ENCODE assay signal across 13 cellular contexts in the genomic region with DNA sequence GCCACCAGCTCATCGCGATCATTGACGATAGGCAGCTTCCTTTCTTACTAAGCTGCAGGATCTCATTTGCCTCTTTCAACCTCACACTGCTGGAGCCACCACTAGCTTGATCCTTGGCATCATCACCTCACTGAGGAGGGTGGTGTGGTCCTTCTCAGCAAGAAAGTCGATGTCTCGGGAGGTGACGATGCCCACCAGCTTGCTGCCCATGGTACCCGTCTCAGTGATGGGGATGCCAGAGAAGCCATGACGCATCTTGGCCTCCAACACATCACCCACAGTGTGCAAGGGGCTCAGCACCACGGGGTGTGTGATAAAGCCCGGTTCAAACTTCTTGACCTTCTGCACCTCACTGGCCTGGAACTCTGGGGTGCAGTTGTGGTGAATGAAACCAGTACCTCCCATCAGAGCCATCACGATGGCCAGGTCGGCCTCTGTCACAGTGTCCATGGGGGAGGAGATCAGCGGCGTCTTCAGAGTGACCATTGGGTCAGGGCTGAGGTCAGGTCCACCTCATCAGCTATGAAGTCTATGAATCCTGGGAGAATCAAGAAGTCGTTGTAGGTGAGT. TPM values are rescaled to one million over a fixed set of nuclear protein-coding genes. Genes with fewer than 3 reads are reported as not detected.
DNase-seq lines count a peak whose midpoint lies in the region; ATAC-seq and TF ChIP-seq lines count a peak whose summit lies in the region.
"Had no signal": no experiment of that assay in that cellular context is flagged by ENCODE, and none has a peak within 500 bp of the region (broad histone marks: within the 10 kb centered on the region; RNA-seq: fewer than 3 reads in every experiment).

No MANE protein-coding gene starts in this region.

- ATAC-seq in stimulated activated naive CD8-positive, alpha-beta T cell treated with anti-CD3 and anti-CD28 coated beads, Interleukin-15, Interleukin-2, amounts not matched to agents 100 U/mL and 50 U/mL, for 24 hours, result no peak
- ATAC-seq in natural killer cell (no peak), left lobe of liver (no peak)

- no peaks in the 10 kb centered on the region for H3K9me3 Mint-ChIP-seq in stimulated activated naive CD8-positive, alpha-beta T cell treated with anti-CD3 and anti-CD28 coated beads, Interleukin-15, Interleukin-2, amounts not matched to agents 100 ng/mL and 50 ng/mL, for 24 hours
- no peaks in the 10 kb centered on the region for H3K9me3 Mint-ChIP-seq in activated T-helper 2 cell treated with anti-CD3 and anti-CD28 coated beads, Interferon-gamma antibody, Interleukin-2, Interleukin-4, amounts not matched to agents 10 μg/mL and 5 μg/mL and 100 μg/mL, durations not matched to agents 14 hours and 24 hours and 36 hours
- H3K9me3 Mint-ChIP-seq in natural killer cell, result no peaks in the 10 kb centered on the region

- peak overlapping the region; percentile 8 for H3K4me3 Mint-ChIP-seq in stimulated activated naive CD8-positive, alpha-beta T cell treated with anti-CD3 and anti-CD28 coated beads, Interleukin-15, Interleukin-2, amounts not matched to agents 100 ng/mL and 50 ng/mL, for 24 hours
- no peak overlapping the region for H3K4me3 Mint-ChIP-seq in activated T-helper 2 cell treated with anti-CD3 and anti-CD28 coated beads, Interferon-gamma antibody, Interleukin-2, Interleukin-4, amounts not matched to agents 10 μg/mL and 5 μg/mL and 100 μg/mL, durations not matched to agents 14 hours and 24 hours and 36 hours (ENCODE audit: low read depth)
- no peak overlapping the region for H3K4me3 Mint-ChIP-seq in natural killer cell

- no peak for DNase-seq in stimulated activated naive CD8-positive, alpha-beta T cell treated with anti-CD3 and anti-CD28 coated beads, Interleukin-15, Interleukin-2, amounts not matched to agents 100 U/mL and 50 U/mL, for 24 hours
- DNase-seq in activated T-helper 2 cell treated with anti-CD3 and anti-CD28 coated beads, Interferon-gamma antibody, Interleukin-2, Interleukin-4, amounts not matched to agents 10 μg/mL and 5 μg/mL and 100 μg/mL, durations not matched to agents 14 hours and 24 hours and 36 hours (ENCODE audit: low spot score), result no peak
- DNase-seq in natural killer cell (no peak), NK-92 (lab: John Stamatoyannopoulos, UW; ENCODE audit: unreplicated experiment) (no peak), left lobe of liver (ENCODE audit: low spot score) (no peak), NOMO-1 treated with DMSO at 0.1 percent for 48 hours (lab: John Stamatoyannopoulos, UW; ENCODE audit: unreplicated experiment) (no peak)
- DNase-seq: effector CD4-positive, alpha-beta T cell; kidney; NCI-H187; NCI-H345; right lobe of liver; stimulated activated CD4-positive, alpha-beta T cell treated with anti-CD3 and anti-CD28 coated beads, Interleukin-1b, Interleukin-23, amount 100 ng/mL, for 48 hours had no signal

- no peak for TF ChIP-seq CTCF in natural killer cell (IDR thresholded peaks at IDR 0.05)

- peak overlapping the region; percentile 7 for H3K27ac Mint-ChIP-seq in stimulated activated naive CD8-positive, alpha-beta T cell treated with anti-CD3 and anti-CD28 coated beads, Interleukin-15, Interleukin-2, amounts not matched to agents 100 ng/mL and 50 ng/mL, for 24 hours
- peak overlapping the region; percentile 28 for H3K27ac Mint-ChIP-seq in activated T-helper 2 cell treated with anti-CD3 and anti-CD28 coated beads, Interferon-gamma antibody, Interleukin-2, Interleukin-4, amounts not matched to agents 10 μg/mL and 5 μg/mL and 100 μg/mL, durations not matched to agents 14 hours and 24 hours and 36 hours
- peak overlapping the region; percentile 29 to 75 for H3K27ac Mint-ChIP-seq in natural killer cell

- intact Hi-C loops in activated T-helper 2 cell treated with anti-CD3 and anti-CD28 coated beads, Interferon-gamma antibody, Interleukin-2, Interleukin-4, amounts not matched to agents 10 μg/mL and 5 μg/mL and 100 μg/mL, durations not matched to agents 14 hours and 24 hours and 36 hours (cut with micrococcal nuclease), result no loop called here
- intact Hi-C loops in natural killer cell (cut with micrococcal nuclease), result no loop called here

- H3K36me3 Mint-ChIP-seq in stimulated activated naive CD8-positive, alpha-beta T cell treated with anti-CD3 and anti-CD28 coated beads, Interleukin-15, Interleukin-2, amounts not matched to agents 100 ng/mL and 50 ng/mL, for 24 hours (ENCODE audit: low read depth), result peaks cover 72% of the 10 kb centered on the region
- H3K36me3 Mint-ChIP-seq in activated T-helper 2 cell treated with anti-CD3 and anti-CD28 coated beads, Interferon-gamma antibody, Interleukin-2, Interleukin-4, amounts not matched to agents 10 μg/mL and 5 μg/mL and 100 μg/mL, durations not matched to agents 14 hours and 24 hours and 36 hours (ENCODE audit: low read depth), result peaks cover 85% of the 10 kb centered on the region
- H3K36me3 Mint-ChIP-seq in natural killer cell, result peaks cover 16% of the 10 kb centered on the region

- H3K27me3 Mint-ChIP-seq in stimulated activated naive CD8-positive, alpha-beta T cell treated with anti-CD3 and anti-CD28 coated beads, Interleukin-15, Interleukin-2, amounts not matched to agents 100 ng/mL and 50 ng/mL, for 24 hours, result no peaks in the 10 kb centered on the region
- no peaks in the 10 kb centered on the region for H3K27me3 Mint-ChIP-seq in activated T-helper 2 cell treated with anti-CD3 and anti-CD28 coated beads, Interferon-gamma antibody, Interleukin-2, Interleukin-4, amounts not matched to agents 10 μg/mL and 5 μg/mL and 100 μg/mL, durations not matched to agents 14 hours and 24 hours and 36 hours (ENCODE audit: low read depth)
- H3K27me3 Mint-ChIP-seq in natural killer cell (ENCODE audit: low read depth in 2 of 2), result no peaks in the 10 kb centered on the region

- H3K4me1 Mint-ChIP-seq in stimulated activated naive CD8-positive, alpha-beta T cell treated with anti-CD3 and anti-CD28 coated beads, Interleukin-15, Interleukin-2, amounts not matched to agents 100 ng/mL and 50 ng/mL, for 24 hours (ENCODE audit: low read depth), result peaks cover 62% of the 10 kb centered on the region
- H3K4me1 Mint-ChIP-seq in activated T-helper 2 cell treated with anti-CD3 and anti-CD28 coated beads, Interferon-gamma antibody, Interleukin-2, Interleukin-4, amounts not matched to agents 10 μg/mL and 5 μg/mL and 100 μg/mL, durations not matched to agents 14 hours and 24 hours and 36 hours (ENCODE audit: low read depth), result peaks cover 22% of the 10 kb centered on the region
- peaks cover 27 to 37% of the 10 kb centered on the region in 2 donors for H3K4me1 Mint-ChIP-seq in natural killer cell

RNA-seq across cellular contexts. Expression of a gene that starts 22.5 kb away (rescaled TPM):
- total RNA-seq in activated T-helper 2 cell treated with anti-CD3 and anti-CD28 coated beads, Interferon-gamma antibody, Interleukin-2, Interleukin-4, amounts not matched to agents 10 μg/mL and 5 μg/mL and 100 μg/mL, durations not matched to agents 14 hours and 24 hours and 36 hours, result 255 and 268 TPM in 2 replicates
- total RNA-seq in natural killer cell (100 to 1,000 TPM; 415 to 542 (median 445) TPM), left lobe of liver (73.7 TPM)

RNA-seq across cellular contexts. Expression of a gene that starts 44.5 kb away (rescaled TPM):
- 14.3 and 17.3 TPM in 2 replicates for total RNA-seq in activated T-helper 2 cell treated with anti-CD3 and anti-CD28 coated beads, Interferon-gamma antibody, Interleukin-2, Interleukin-4, amounts not matched to agents 10 μg/mL and 5 μg/mL and 100 μg/mL, durations not matched to agents 14 hours and 24 hours and 36 hours
- 100 to 1,000 TPM in 1 of 3 donors, 10 to 100 TPM in 2; 67.4 to 101 (median 75.3) TPM for total RNA-seq in natural killer cell
- 5.4 TPM for total RNA-seq in left lobe of liver
